1 cellular context compared by ENCODE assay signal in the genomic region with DNA sequence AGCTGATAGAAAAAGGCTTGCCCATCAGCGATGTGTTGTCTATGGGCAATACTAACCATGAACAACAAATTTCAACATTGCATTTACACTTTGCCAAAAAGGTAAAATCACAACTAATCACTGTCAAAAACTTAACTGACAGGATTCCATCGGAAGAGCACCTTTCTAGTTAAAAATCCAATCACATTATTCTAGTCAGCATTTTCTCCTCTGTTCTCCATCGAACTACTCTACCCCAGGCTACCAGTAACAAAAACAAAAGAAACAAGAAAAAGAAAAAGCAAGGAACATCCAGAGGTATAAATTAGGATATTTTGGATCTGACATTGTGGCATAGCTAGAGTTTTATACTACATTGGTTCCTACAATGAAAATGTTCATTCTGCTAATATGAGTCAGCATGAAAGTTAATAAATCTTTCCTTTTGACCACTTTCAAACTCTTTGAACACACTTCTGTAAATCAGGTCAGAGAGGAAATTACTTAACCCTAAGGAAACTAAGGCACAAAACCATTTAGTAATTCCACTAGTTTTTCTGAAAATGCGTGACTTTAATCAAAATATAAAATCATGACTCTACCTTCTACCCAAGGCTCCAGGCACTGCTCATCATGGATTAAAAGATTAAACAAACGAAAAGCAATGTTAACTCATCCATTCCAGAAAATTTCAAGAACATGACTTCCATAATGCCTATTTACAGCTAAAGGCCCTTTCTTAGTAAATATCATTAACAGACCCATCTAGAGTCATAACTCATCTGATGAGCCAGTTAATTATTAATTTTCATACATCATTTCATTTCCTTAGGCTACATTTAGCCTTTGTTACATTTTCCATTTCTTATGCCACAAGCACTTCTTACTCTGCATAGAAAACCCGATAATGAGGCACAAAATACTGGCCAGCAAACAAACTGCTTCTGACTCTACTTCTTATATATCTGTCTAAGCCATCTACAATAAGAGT.
TF ChIP-seq lines count a peak whose summit lies in the region.

No MANE protein-coding gene starts in this region.

TF ChIP-seq in K562, 482 proteins besides CTCF, POLR2A, EP300 and RAD21 (continued from another document):
- TF ChIP-seq, protein P1, sequence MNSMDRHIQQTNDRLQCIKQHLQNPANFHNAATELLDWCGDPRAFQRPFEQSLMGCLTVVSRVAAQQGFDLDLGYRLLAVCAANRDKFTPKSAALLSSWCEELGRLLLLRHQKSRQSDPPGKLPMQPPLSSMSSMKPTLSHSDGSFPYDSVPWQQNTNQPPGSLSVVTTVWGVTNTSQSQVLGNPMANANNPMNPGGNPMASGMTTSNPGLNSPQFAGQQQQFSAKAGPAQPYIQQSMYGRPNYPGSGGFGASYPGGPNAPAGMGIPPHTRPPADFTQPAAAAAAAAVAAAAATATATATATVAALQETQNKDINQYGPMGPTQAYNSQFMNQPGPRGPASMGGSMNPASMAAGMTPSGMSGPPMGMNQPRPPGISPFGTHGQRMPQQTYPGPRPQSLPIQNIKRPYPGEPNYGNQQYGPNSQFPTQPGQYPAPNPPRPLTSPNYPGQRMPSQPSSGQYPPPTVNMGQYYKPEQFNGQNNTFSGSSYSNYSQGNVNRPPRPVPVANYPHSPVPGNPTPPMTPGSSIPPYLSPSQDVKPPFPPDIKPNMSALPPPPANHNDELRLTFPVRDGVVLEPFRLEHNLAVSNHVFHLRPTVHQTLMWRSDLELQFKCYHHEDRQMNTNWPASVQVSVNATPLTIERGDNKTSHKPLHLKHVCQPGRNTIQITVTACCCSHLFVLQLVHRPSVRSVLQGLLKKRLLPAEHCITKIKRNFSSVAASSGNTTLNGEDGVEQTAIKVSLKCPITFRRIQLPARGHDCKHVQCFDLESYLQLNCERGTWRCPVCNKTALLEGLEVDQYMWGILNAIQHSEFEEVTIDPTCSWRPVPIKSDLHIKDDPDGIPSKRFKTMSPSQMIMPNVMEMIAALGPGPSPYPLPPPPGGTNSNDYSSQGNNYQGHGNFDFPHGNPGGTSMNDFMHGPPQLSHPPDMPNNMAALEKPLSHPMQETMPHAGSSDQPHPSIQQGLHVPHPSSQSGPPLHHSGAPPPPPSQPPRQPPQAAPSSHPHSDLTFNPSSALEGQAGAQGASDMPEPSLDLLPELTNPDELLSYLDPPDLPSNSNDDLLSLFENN (IDR thresholded peaks at IDR 0.05; ENCODE audit: low read depth in 2 of 2, low read length in 2 of 2) = no peak
- TF ChIP-seq CBFA2T2 (conservative IDR thresholded peaks at IDR 0.05) = no peak
